8 cellular contexts compared by ENCODE assay signal in genomic region chr14:58171090-58171489, GRCh38. TPM values are rescaled to one million over a fixed set of nuclear protein-coding genes. Genes with fewer than 3 reads are reported as not detected.
A peak's percentile ranks its signal among the peaks of the same experiment; 100 is the strongest.
DNase-seq lines count a peak whose midpoint lies in the region; ATAC-seq lines count a peak whose summit lies in the region.

No MANE protein-coding gene starts in this region.

- peak; percentile 97 for ATAC-seq in HG02759 (IDR thresholded peaks at IDR 0.05; ENCODE audit: unreplicated experiment)

- in situ Hi-C loops in SK-MEL-5 (cut with HindIII; ENCODE audit: low pct_unique_long_range_greater_than_20kb, low sequenced_read_pairs) (no loop called here), T47D (cut with HindIII; ENCODE audit: low pct_unique_long_range_greater_than_20kb, low sequenced_read_pairs) (no loop called here)

- peak; percentile 20 to 30 for DNase-seq in activated CD4-positive, alpha-beta T cell treated with anti-CD3 and anti-CD28 coated beads for 4 hours
- no peak for DNase-seq in activated CD4-positive, alpha-beta T cell treated with anti-CD3 and anti-CD28 coated beads, Interleukin-2, amount 50 U/mL, for 1 hour
- peak; percentile 61 for DNase-seq in NCI-H1092 (lab: John Stamatoyannopoulos, UW)
- DNase-seq in SK-MEL-5 (ENCODE audit: low read depth, low spot score): peak; percentile 81
- DNase-seq in T47D (ENCODE audit: low read depth in 1 of 2, low spot score in 1 of 2): peak; percentile 91 to 95
- peak; percentile 87 for DNase-seq in iris pigment epithelial cell (ENCODE audit: low read depth)
- peak; percentile 8 to 45 for DNase-seq in stimulated activated CD4-positive, alpha-beta T cell treated with anti-CD3 and anti-CD28 coated beads, Interleukin-2, amount 100 ng/mL, for 48 hours

RNA-seq across cellular contexts. Expression of gene ARMH4, which starts 19.1 kb away (rescaled TPM):
- 2.9 and 3.1 TPM in 2 replicates for total RNA-seq in SK-MEL-5 (2014; rRNA removed; shearing (Covaris generic))
- polyA plus RNA-seq in SK-MEL-5 (2015; cell fraction: cytosol; rRNA removed): 5.9 and 7.3 TPM in 2 replicates
- 0.39 and 4.2 TPM in 2 replicates for polyA plus RNA-seq in SK-MEL-5 (2015; cell fraction: nucleus; rRNA removed)

RNA-seq across cellular contexts. Expression of gene ACTR10, which starts 28.9 kb away (rescaled TPM):
- total RNA-seq in SK-MEL-5 (2014; rRNA removed; shearing (Covaris generic)): 72.9 and 79.4 TPM in 2 replicates
- 50.2 and 69.7 TPM in 2 replicates for polyA plus RNA-seq in SK-MEL-5 (2015; cell fraction: cytosol; rRNA removed)
- 32.6 and 39.7 TPM in 2 replicates for polyA plus RNA-seq in SK-MEL-5 (2015; cell fraction: nucleus; rRNA removed)
